Comparison of ENCODE assay signal across 1 cellular context in genomic region chr11:129315781-129316579, GRCh38.
A peak's percentile ranks its signal among the peaks of the same experiment; 100 is the strongest.
TF ChIP-seq lines count a peak whose summit lies in the region.

No MANE protein-coding gene starts in this region.

TF ChIP-seq in K562, 482 proteins besides CTCF, POLR2A, EP300 and RAD21 (continued from another document):
- TF ChIP-seq ZBTB11 (CRISPR knock-in tag; IDR thresholded peaks at IDR 0.05) (no peak), GTF2E2 (tag; IDR thresholded peaks at IDR 0.05) (no peak), PKNOX1 (IDR thresholded peaks at IDR 0.05) (peak; percentile 21; the same call in 1 of the 2 replicates), ZFP1 (CRISPR knock-in tag; IDR thresholded peaks at IDR 0.05) (no peak)
